ENCODE assay signal across 9 cellular contexts in the genomic region with DNA sequence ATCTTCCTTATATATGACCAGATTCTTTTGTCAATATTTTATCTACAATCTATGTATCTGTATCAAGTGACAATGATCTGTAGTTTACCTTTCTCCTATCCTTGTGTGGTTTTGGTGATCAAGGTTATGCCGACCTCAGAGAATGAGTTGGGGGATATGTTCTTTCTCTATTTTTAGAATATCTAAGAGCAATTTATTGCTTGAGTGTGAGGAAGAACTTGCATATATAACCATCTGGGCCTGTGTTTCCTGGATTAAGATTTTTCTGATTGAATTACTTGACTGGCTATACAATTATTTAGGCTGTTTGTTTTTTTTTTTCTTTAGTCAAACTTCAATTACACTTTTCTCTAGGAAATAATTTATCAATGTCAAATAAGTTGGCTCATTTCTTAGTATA.
"Had no signal": no experiment of that assay in that cellular context is flagged by ENCODE, and none has a peak within 500 bp of the region (broad histone marks: within the 10 kb centered on the region; RNA-seq: fewer than 3 reads in every experiment).

No MANE protein-coding gene starts in this region.

- DNase-seq: H9, HCEC 1CT, KG1 had no signal

- FAIRE-seq: H1, H54, HepG2 had no signal

- H3K27me3 Mint-ChIP-seq: IgD-negative memory B cell had no signal

- H3K4me1 Mint-ChIP-seq: IgD-negative memory B cell had no signal

- H3K9me3 Mint-ChIP-seq: GM23338, H9, IgD-negative memory B cell had no signal

- H3K4me2 ChIP-seq: GM23338 had no signal

- ATAC-seq: GM23338, HepG2 had no signal

- H3K27ac Mint-ChIP-seq: GM23338, H9, IgD-negative memory B cell had no signal

- H3K4me3 ChIP-seq: GM23338 had no signal

- H2AFZ ChIP-seq: GM23338 had no signal

- H3K4me3 Mint-ChIP-seq: GM23338, H9, IgD-negative memory B cell had no signal

- H3K27ac ChIP-seq: HL-60 had no signal
